Comparison of ENCODE assay signal across 1 cellular context in genomic region chr5:83414601-83415000, GRCh38.
TF ChIP-seq lines count a peak whose summit lies in the region.

No MANE protein-coding gene starts in this region.

TF ChIP-seq in K562, 482 proteins besides CTCF, POLR2A, EP300 and RAD21 (continued from another document):
- TF ChIP-seq CEBPB (tag; IDR thresholded peaks at IDR 0.05) = 0 out of 2 replicates have a peak, but pooled peaks have one; percentile 31
